Comparison of ENCODE assay signal across 15 cellular contexts in the genomic region with DNA sequence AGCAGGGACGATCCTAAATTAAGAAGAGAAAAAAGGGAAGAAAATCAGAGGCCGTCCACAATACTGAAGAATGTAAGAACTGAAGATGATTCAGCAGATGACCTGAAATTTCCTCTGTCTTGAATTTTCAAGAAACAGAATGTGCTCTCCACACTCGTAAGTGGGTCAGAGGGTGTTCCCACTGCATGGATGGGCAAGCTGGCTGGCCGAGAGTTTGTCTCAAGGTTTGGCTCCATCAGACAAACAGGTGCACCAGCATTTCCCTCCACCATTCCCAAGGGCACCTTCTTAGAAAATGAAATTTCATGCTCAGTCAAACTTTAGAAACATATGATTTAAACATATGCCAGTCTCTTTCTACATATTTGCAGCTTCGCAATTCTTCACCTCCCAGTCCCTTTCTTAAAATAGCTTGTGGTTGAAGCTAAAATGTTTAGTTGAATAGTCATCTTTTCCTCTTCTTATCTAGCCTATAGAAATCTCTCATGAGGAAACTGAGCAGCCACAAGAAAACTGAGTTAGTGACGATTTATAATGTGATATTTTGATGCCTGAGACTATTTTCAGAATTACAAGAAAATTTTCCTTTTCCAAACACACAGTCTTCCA.
A peak's percentile ranks its signal among the peaks of the same experiment; 100 is the strongest.
DNase-seq lines count a peak whose midpoint lies in the region; ATAC-seq and TF ChIP-seq lines count a peak whose summit lies in the region.
"Had no signal": no experiment of that assay in that cellular context is flagged by ENCODE, and none has a peak within 500 bp of the region (broad histone marks: within the 10 kb centered on the region; RNA-seq: fewer than 3 reads in every experiment).

No MANE protein-coding gene starts in this region.

- DNase-seq in HT1080 (ENCODE audit: low read depth), result peak; percentile 63
- peak; percentile 77 for DNase-seq in SKM-1 (lab: John Stamatoyannopoulos, UW; ENCODE audit: unreplicated experiment)
- DNase-seq in globus pallidus (ENCODE audit: low spot score), result peak; percentile 11
- DNase-seq in stimulated activated effector memory CD8-positive, alpha-beta T cell treated with anti-CD3 and anti-CD28 coated beads, Interleukin-12 subunit alpha, Interleukin-12 subunit beta, amount 100 ng/mL, for 72 hours (ENCODE audit: low spot score in 2 of 2), result no peak
- no peak for DNase-seq in tibial artery
- DNase-seq in HAP-1 (ENCODE audit: low spot score in 2 of 2), result no peak
- no peak for DNase-seq in AG08396 (ENCODE audit: low spot score)
- DNase-seq: activated naive CD4-positive, alpha-beta T cell treated with Interleukin-2 at 50 U/mL for 16 hours; heart right ventricle; NCI-H1417 treated with DMSO at 0.1 percent for 48 hours; NCI-H2227 treated with DMSO at 0.1 percent for 48 hours had no signal

- peak overlapping the region; percentile 5 for H3K27ac Mint-ChIP-seq in stimulated activated effector memory CD8-positive, alpha-beta T cell treated with anti-CD3 and anti-CD28 coated beads, Interleukin-12 subunit alpha, Interleukin-12 subunit beta, amount 100 ng/mL, for 72 hours

- H3K27me3 ChIP-seq in tibial artery (no peaks in the 10 kb centered on the region), HAP-1 (ENCODE audit: low read depth) (no peaks in the 10 kb centered on the region)
- H3K27me3 ChIP-seq: cardiac muscle cell, heart right ventricle, thyroid gland had no signal

- in situ Hi-C loops in HAP-1 (cut with MboI; ENCODE audit: low sequenced_read_pairs), result no loop called here

- TF ChIP-seq CTCF in tibial artery (IDR thresholded peaks at IDR 0.05), result no peak

- H3K9me3 ChIP-seq in tibial artery (no peaks in the 10 kb centered on the region), HAP-1 (no peaks in the 10 kb centered on the region)
- H3K9me3 ChIP-seq: thyroid gland had no signal

- H3K4me1 ChIP-seq in tibial artery (peaks cover 0 to 4% (median 0%) of the 10 kb centered on the region in 4 donors), HAP-1 (no peaks in the 10 kb centered on the region)
- H3K4me1 ChIP-seq: thyroid gland had no signal

- peak; percentile 43 for ATAC-seq in stimulated activated effector memory CD8-positive, alpha-beta T cell treated with anti-CD3 and anti-CD28 coated beads, Interleukin-12 subunit alpha, Interleukin-12 subunit beta, amount 100 ng/mL, for 72 hours
- ATAC-seq: HepG2, SK-N-SH treated with all-trans-retinoic acid at 6 μM for 48 hours had no signal

- peaks cover 3% of the 10 kb centered on the region for H3K9me3 Mint-ChIP-seq in stimulated activated effector memory CD8-positive, alpha-beta T cell treated with anti-CD3 and anti-CD28 coated beads, Interleukin-12 subunit alpha, Interleukin-12 subunit beta, amount 100 ng/mL, for 72 hours

- H3K4me3 Mint-ChIP-seq in stimulated activated effector memory CD8-positive, alpha-beta T cell treated with anti-CD3 and anti-CD28 coated beads, Interleukin-12 subunit alpha, Interleukin-12 subunit beta, amount 100 ng/mL, for 72 hours, result no peak overlapping the region

- no peaks in the 10 kb centered on the region for H3K4me1 Mint-ChIP-seq in stimulated activated effector memory CD8-positive, alpha-beta T cell treated with anti-CD3 and anti-CD28 coated beads, Interleukin-12 subunit alpha, Interleukin-12 subunit beta, amount 100 ng/mL, for 72 hours

- no peaks in the 10 kb centered on the region for H3K36me3 Mint-ChIP-seq in stimulated activated effector memory CD8-positive, alpha-beta T cell treated with anti-CD3 and anti-CD28 coated beads, Interleukin-12 subunit alpha, Interleukin-12 subunit beta, amount 100 ng/mL, for 72 hours

- intact Hi-C loops in tibial artery (cut with DNase I; ENCODE audit: low total_unique reads), result no loop called here

- H3K4me3 ChIP-seq in tibial artery (no peak overlapping the region), HAP-1 (no peak overlapping the region)
- H3K4me3 ChIP-seq: cardiac muscle cell, heart right ventricle, thyroid gland had no signal

- H3K36me3 ChIP-seq in tibial artery (no peaks in the 10 kb centered on the region), HAP-1 (replicated peaks) (no peaks in the 10 kb centered on the region)
- H3K36me3 ChIP-seq: cardiac muscle cell, heart right ventricle, thyroid gland had no signal

- no peak overlapping the region for H3K27ac ChIP-seq in tibial artery
- H3K27ac ChIP-seq: cardiac muscle cell, heart right ventricle, thyroid gland had no signal

Comparison
In these comparisons a context has a peak if more than half of its experiments do, and no peak if none do; other contexts are left out.
1. DNase-seq: peak in HT1080 (single experiment), SKM-1 (single experiment) and globus pallidus (single experiment); none in stimulated activated effector memory CD8-positive, alpha-beta T cell treated with anti-CD3 and anti-CD28 coated beads, Interleukin-12 subunit alpha, Interleukin-12 subunit beta, amount 100 ng/mL, for 72 hours (0 of 2), tibial artery (0 of 2), HAP-1 (0 of 2) and AG08396 (single experiment).